In genomic region chr1:225851810-225852209, GRCh38 we compare ENCODE assay signal across 10 cellular contexts. TPM values are rescaled to one million over a fixed set of nuclear protein-coding genes. Genes with fewer than 3 reads are reported as not detected.
DNase-seq lines count a peak whose midpoint lies in the region; ATAC-seq and TF ChIP-seq lines count a peak whose summit lies in the region.
"Had no signal": no experiment of that assay in that cellular context is flagged by ENCODE, and none has a peak within 500 bp of the region (broad histone marks: within the 10 kb centered on the region; RNA-seq: fewer than 3 reads in every experiment).

No MANE protein-coding gene starts in this region.

- peak; percentile 52 for DNase-seq in GM06990 (ENCODE audit: extremely low read depth, insufficient read length)
- DNase-seq in body of pancreas: no peak
- no peak for DNase-seq in ACHN
- DNase-seq in NCI-H774 (lab: John Stamatoyannopoulos, UW): no peak
- no peak for DNase-seq in HCEC 1CT
- no peak for DNase-seq in GM23248
- DNase-seq: stimulated activated naive CD4-positive, alpha-beta T cell treated with Interleukin-2 at 50 U/mL for 16 hours had no signal

- no peak for TF ChIP-seq POLR2A in body of pancreas (IDR thresholded peaks at IDR 0.05)

- in situ Hi-C loops in ACHN (cut with HindIII; ENCODE audit: low pct_ligation_motif_present, low pct_unique_long_range_greater_than_20kb, low sequenced_read_pairs) (no loop called here), GM23248 (cut with MboI) (loop anchor here (10.0 kb wide), 1 partner anchor 123 kb away; no protein-coding TSS in a partner anchor)

- H3K4me3 ChIP-seq in GM06990 (replicated peaks; ENCODE audit: low read depth, low read length): no peak overlapping the region
- H3K4me3 ChIP-seq in body of pancreas: no peak overlapping the region
- no peak overlapping the region for H3K4me3 ChIP-seq in GM23248
- H3K4me3 ChIP-seq: Peyer's patch had no signal

- H3K27ac ChIP-seq in body of pancreas (peak overlapping the region in 3 of 4 donors; percentile 46 to 54 (median 50)), GM23248 (no peak overlapping the region)

- no peak overlapping the region for H3K9ac ChIP-seq in GM23248

- no peaks in the 10 kb centered on the region for H4K20me1 ChIP-seq in GM23248 (ENCODE audit: insufficient read depth)

- intact Hi-C loops in body of pancreas (cut with DNase I): no loop called here

- 32 to 40% methylated on average over 5 of the region's 5 CpGs for WGBS in body of pancreas, 2 donors
- WGBS in GM23248 (ENCODE audit: low coverage in 1 of 2, low lambda C conversion rate in 2 of 2, missing lambda C conversion rate in 2 of 2), 2 experiments: 75 to 77% methylated on average over 5 of the region's 5 CpGs

- H3K27me3 ChIP-seq in GM06990 (replicated peaks; ENCODE audit: control insufficient read depth, insufficient read depth, low read length): no peaks in the 10 kb centered on the region
- H3K27me3 ChIP-seq in body of pancreas: no peaks in the 10 kb centered on the region
- no peaks in the 10 kb centered on the region for H3K27me3 ChIP-seq in GM23248 (replicated peaks; ENCODE audit: insufficient read depth)
- H3K27me3 ChIP-seq: Peyer's patch had no signal

- ATAC-seq in GM19463 (IDR thresholded peaks at IDR 0.05; ENCODE audit: unreplicated experiment) (peak; percentile 55), HG03469 (IDR thresholded peaks at IDR 0.05; ENCODE audit: unreplicated experiment) (peak; percentile 63), body of pancreas (no peak)

- H3K4me1 ChIP-seq in body of pancreas (peaks cover 31% of the 10 kb centered on the region), GM23248 (ENCODE audit: insufficient read depth) (no peaks in the 10 kb centered on the region)

- no peak overlapping the region for H2AFZ ChIP-seq in GM23248

- H3K79me2 ChIP-seq in GM23248 (ENCODE audit: insufficient read depth): no peaks in the 10 kb centered on the region

- H3K9me3 ChIP-seq in body of pancreas (no peaks in the 10 kb centered on the region), GM23248 (ENCODE audit: low read depth) (no peaks in the 10 kb centered on the region)
- H3K9me3 ChIP-seq: Peyer's patch had no signal

- no peak overlapping the region for H3K4me2 ChIP-seq in GM23248 (ENCODE audit: unreplicated experiment)

- TF ChIP-seq CTCF in GM06990 (IDR thresholded peaks at IDR 0.05; ENCODE audit: insufficient read depth, low read length, poor library complexity, severe bottlenecking) (no peak), body of pancreas (IDR thresholded peaks at IDR 0.05) (no peak)

- H3K36me3 ChIP-seq in GM06990 (ENCODE audit: control insufficient read depth, insufficient read depth, low read length) (peaks cover 6% of the 10 kb centered on the region), body of pancreas (replicated peaks in 1 of 2; ENCODE audit: insufficient read depth in 1 of 2, low read depth in 2 of 2) (peaks cover 0 to 14% of the 10 kb centered on the region in 2 donors), GM23248 (ENCODE audit: low read depth) (0 out of 2 replicates have a peak, but pooled peaks cover 6% of the 10 kb centered on the region)

- H3K9me2 ChIP-seq in GM23248 (ENCODE audit: insufficient read depth): no peaks in the 10 kb centered on the region

- no peaks in the 10 kb centered on the region for H3F3A ChIP-seq in GM23248 (ENCODE audit: insufficient read depth)

RNA-seq across cellular contexts. Expression of gene TMEM63A, which starts 30.4 kb away (rescaled TPM):
- 100 to 1,000 TPM; 129 to 217 TPM for total RNA-seq in body of pancreas
- total RNA-seq in GM23248 (2014; rRNA removed; shearing (Covaris generic)): 9.7 and 11.9 TPM in 2 replicates
- 8.5 and 13.5 TPM in 2 replicates for polyA plus RNA-seq in GM23248 (2016; fragmentation: Nextera tagmentation; extraction: Ambion mirVana)

RNA-seq across cellular contexts. Expression of gene LEFTY1, which starts 37.1 kb away (rescaled TPM):
- total RNA-seq in body of pancreas: 100 to 1,000 TPM; 138 to 153 TPM
- not detected in 2 replicates for total RNA-seq in GM23248 (2014; rRNA removed; shearing (Covaris generic))
- polyA plus RNA-seq in GM23248 (2016; fragmentation: Nextera tagmentation; extraction: Ambion mirVana): not detected in 2 replicates

RNA-seq across cellular contexts. Expression of gene EPHX1, which starts 41.9 kb away (rescaled TPM):
- 100 to 1,000 TPM; 109 to 136 TPM for total RNA-seq in body of pancreas
- total RNA-seq in GM23248 (2014; rRNA removed; shearing (Covaris generic)): 18.2 and 21.9 TPM in 2 replicates
- polyA plus RNA-seq in GM23248 (2016; fragmentation: Nextera tagmentation; extraction: Ambion mirVana): 16.6 and 17.0 TPM in 2 replicates

Comparison
In these comparisons a context has a peak if more than half of its experiments do, and no peak if none do; other contexts are left out.
1. RNA of gene TMEM63A, which starts 30.4 kb away (total RNA-seq): 129 to 217 TPM in body of pancreas; 9.7 to 11.9 TPM in GM23248; every median in the first group is over 10 times any median in the second.
2. RNA of gene LEFTY1, which starts 37.1 kb away (total RNA-seq): 138 to 153 TPM in body of pancreas; not detected in GM23248; every median in the first group is over 100 times any median in the second.